ENCODE assay signal across 8 cellular contexts in the genomic region with DNA sequence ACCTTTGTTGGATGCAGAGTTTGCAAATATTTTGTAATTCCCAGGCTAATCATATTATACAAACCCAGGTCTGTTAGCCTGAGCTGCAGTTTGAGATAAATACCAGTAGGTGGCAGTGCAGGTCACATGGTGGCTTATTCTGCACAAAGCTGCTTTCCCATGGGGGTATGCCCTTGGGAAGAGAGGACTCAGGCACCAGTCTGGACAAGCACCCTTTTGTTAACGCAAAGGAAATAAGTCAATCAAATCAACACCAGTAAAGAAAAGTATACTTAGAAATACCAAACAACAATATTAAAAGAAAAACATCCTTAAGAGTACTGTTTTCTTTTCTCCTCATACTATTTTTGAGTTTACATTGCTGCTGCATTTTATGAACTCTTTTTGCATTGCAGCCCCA.
DNase-seq lines count a peak whose midpoint lies in the region; ATAC-seq, FAIRE-seq and TF ChIP-seq lines count a peak whose summit lies in the region.

No MANE protein-coding gene starts in this region.

- TF ChIP-seq CTCF in D721Med (IDR thresholded peaks at IDR 0.05; ENCODE audit: insufficient read depth, missing control alignments): peak; percentile 91
- TF ChIP-seq CTCF in type B pancreatic cell (conservative IDR thresholded peaks at IDR 0.05): peak; percentile 91

- H3K9me3 Mint-ChIP-seq in type B pancreatic cell: no peaks in the 10 kb centered on the region

- H3K36me3 ChIP-seq in MG63: no peaks in the 10 kb centered on the region

- FAIRE-seq in D721Med (lab: Jason Lieb, UNC): peak; percentile 89

- no peak overlapping the region for H3K4me3 Mint-ChIP-seq in type B pancreatic cell

- peaks cover 10% of the 10 kb centered on the region for H3K4me1 Mint-ChIP-seq in type B pancreatic cell (ENCODE audit: unreplicated experiment)

- no peak overlapping the region for H3K27ac Mint-ChIP-seq in type B pancreatic cell

- ATAC-seq in GM18907 (IDR thresholded peaks at IDR 0.05; ENCODE audit: unreplicated experiment): peak; percentile 61
- no peak for ATAC-seq in HG02938 (IDR thresholded peaks at IDR 0.05; ENCODE audit: unreplicated experiment)
- no peak for ATAC-seq in HG03196 (IDR thresholded peaks at IDR 0.05; ENCODE audit: unreplicated experiment)

- H3K27me3 ChIP-seq in MG63: no peaks in the 10 kb centered on the region

- H3K9me3 ChIP-seq in MG63: no peaks in the 10 kb centered on the region

- DNase-seq in D721Med (ENCODE audit: insufficient read length, low spot score) (no peak), MG63 (peak; percentile 33), amniotic epithelial cell (ENCODE audit: low read depth) (peak; percentile 49), iPS-NIHi11 (ENCODE audit: low spot score) (peak; percentile 76), type B pancreatic cell (ENCODE audit: extremely low spot score, unreplicated experiment) (no peak)

- no peaks in the 10 kb centered on the region for H3K36me3 Mint-ChIP-seq in type B pancreatic cell

- no peak overlapping the region for H3K4me3 ChIP-seq in MG63

- peaks cover 16% of the 10 kb centered on the region for H3K27me3 Mint-ChIP-seq in type B pancreatic cell

Comparison
In these comparisons a context has a peak if more than half of its experiments do, and no peak if none do; other contexts are left out.
1. DNase-seq: peak in MG63 (single experiment), amniotic epithelial cell (single experiment) and iPS-NIHi11 (single experiment); none in D721Med (single experiment) and type B pancreatic cell (single experiment).